In the genomic region with DNA sequence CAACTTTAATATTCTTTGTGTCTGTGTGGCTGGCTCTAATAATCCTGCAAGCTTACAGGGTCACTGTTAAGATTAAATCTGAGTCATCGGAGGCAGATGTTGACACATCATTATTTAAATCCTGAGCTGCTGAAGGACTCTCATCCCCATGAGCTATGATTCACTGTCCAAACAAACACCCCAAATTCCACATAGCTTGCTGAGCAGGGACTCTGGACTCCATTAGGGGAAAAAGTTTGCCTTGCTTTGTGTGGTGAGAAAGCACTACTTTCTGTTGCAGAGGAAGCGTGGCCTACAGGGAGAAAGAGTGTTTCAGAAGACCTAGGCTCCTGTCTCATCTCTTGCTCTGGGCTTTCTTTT, we compare ENCODE assay signal across 8 cellular contexts.
DNase-seq lines count a peak whose midpoint lies in the region; TF ChIP-seq lines count a peak whose summit lies in the region.

No MANE protein-coding gene starts in this region.

- no peak overlapping the region for H3K4me3 ChIP-seq in kidney epithelial cell (ENCODE audit: low read depth, low read length)

- H3K36me3 ChIP-seq in kidney epithelial cell (ENCODE audit: control insufficient read depth, insufficient read depth, low read length): no peaks in the 10 kb centered on the region

- H3K27me3 ChIP-seq in kidney epithelial cell (ENCODE audit: control insufficient read depth, insufficient read depth, low read length): no peaks in the 10 kb centered on the region

- TF ChIP-seq CTCF in kidney epithelial cell (IDR thresholded peaks at IDR 0.05; ENCODE audit: insufficient read depth, low read length, poor library complexity, severe bottlenecking): no peak

- DNase-seq in AG08396 (ENCODE audit: low spot score): peak; percentile 87
- DNase-seq in HT-29 (ENCODE audit: low spot score): peak; percentile 84
- peak; percentile 94 for DNase-seq in amniotic stem cell (lab: John Stamatoyannopoulos, UW)
- DNase-seq in kidney epithelial cell (ENCODE audit: low read depth): peak; percentile 93
- DNase-seq in ecto neural progenitor cell (ENCODE audit: low spot score): no peak
- no peak for DNase-seq in NCI-H1930 (lab: John Stamatoyannopoulos, UW)
- DNase-seq in COR-L47 (lab: John Stamatoyannopoulos, UW): no peak
- no peak for DNase-seq in GM19240 (ENCODE audit: insufficient read length, low spot score)

Comparison
In these comparisons a context has a peak if more than half of its experiments do, and no peak if none do; other contexts are left out.
1. DNase-seq: peak in AG08396 (single experiment), HT-29 (single experiment), amniotic stem cell (single experiment) and kidney epithelial cell (single experiment); none in ecto neural progenitor cell (single experiment), NCI-H1930 (0 of 2), COR-L47 (single experiment) and GM19240 (single experiment).